In the genomic region with DNA sequence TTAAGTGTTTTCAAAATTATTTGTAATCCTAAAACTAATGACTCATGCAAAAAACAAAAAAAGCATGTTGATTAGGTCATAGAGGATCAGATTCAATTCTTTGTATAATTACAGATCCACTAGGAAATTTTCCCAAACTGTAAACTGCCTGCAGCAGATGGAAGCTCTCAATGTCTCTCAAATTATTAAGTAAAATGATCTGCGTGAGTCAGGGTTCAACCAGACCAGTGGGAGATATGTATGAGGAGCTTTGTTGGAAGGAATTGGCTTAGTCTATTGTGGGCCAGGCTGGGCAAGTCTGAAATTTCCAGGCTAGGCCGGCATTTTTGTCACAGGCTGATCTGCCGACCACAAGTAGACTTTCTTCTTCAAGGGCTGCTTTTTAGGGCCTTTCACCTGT, we compare ENCODE assay signal across 12 cellular contexts. TPM values are rescaled to one million over a fixed set of nuclear protein-coding genes. Genes with fewer than 3 reads are reported as not detected.
A peak's percentile ranks its signal among the peaks of the same experiment; 100 is the strongest.
DNase-seq lines count a peak whose midpoint lies in the region; ATAC-seq and TF ChIP-seq lines count a peak whose summit lies in the region.
"Had no signal": no experiment of that assay in that cellular context is flagged by ENCODE, and none has a peak within 500 bp of the region (broad histone marks: within the 10 kb centered on the region; RNA-seq: fewer than 3 reads in every experiment).

No MANE protein-coding gene starts in this region.

- no peaks in the 10 kb centered on the region for H3K9me2 ChIP-seq in SK-N-SH

- no peaks in the 10 kb centered on the region for H3K27me3 Mint-ChIP-seq in chondrocyte (ENCODE audit: low read depth)

- H2AFZ ChIP-seq in SK-N-SH (ENCODE audit: low read depth) = no peak overlapping the region

- H3K36me3 Mint-ChIP-seq in chondrocyte (ENCODE audit: low read depth) = no peaks in the 10 kb centered on the region
- H3K36me3 Mint-ChIP-seq: activated CD8-positive, alpha-beta memory T cell treated with anti-CD3 and anti-CD28 coated beads, Interleukin-2, amount 10 ng/mL, durations not matched to agents 7 days and 5 days had no signal

- H3K27me3 ChIP-seq in SK-N-SH (ENCODE audit: insufficient read depth) = no peaks in the 10 kb centered on the region

- H3K4me3 ChIP-seq in SK-N-SH (ENCODE audit: low read depth in 2 of 2, low read length in 1 of 2) (no peak overlapping the region), fibroblast of villous mesenchyme (ENCODE audit: low read depth, low read length) (no peak overlapping the region)

- no peak for TF ChIP-seq RAD21 in SK-N-SH (IDR thresholded peaks at IDR 0.05; ENCODE audit: low read length)

- H3K79me2 ChIP-seq in SK-N-SH (ENCODE audit: insufficient read depth) = no peaks in the 10 kb centered on the region

- POLR2A ChIA-PET in SK-N-SH (lab: Yijun Ruan, JAX) = no interaction called here

- no peak overlapping the region for H3K9ac ChIP-seq in SK-N-SH

- no peaks in the 10 kb centered on the region for H3K9me3 Mint-ChIP-seq in chondrocyte (ENCODE audit: low read depth)
- H3K9me3 Mint-ChIP-seq: activated naive CD4-positive, alpha-beta T cell treated with anti-CD3 and anti-CD28 coated beads for 36 hours had no signal

- intact Hi-C loops in Right ventricle myocardium superior (cut with DNase I) (no loop called here), cardiac septum (cut with DNase I) (no loop called here)

- H3K9me3 ChIP-seq in SK-N-SH = no peaks in the 10 kb centered on the region

- H3K4me1 Mint-ChIP-seq in chondrocyte (ENCODE audit: low read depth) = peaks cover 14% of the 10 kb centered on the region
- H3K4me1 Mint-ChIP-seq: activated CD8-positive, alpha-beta memory T cell treated with anti-CD3 and anti-CD28 coated beads, Interleukin-2, amount 10 ng/mL, durations not matched to agents 7 days and 5 days had no signal

- peaks cover 5% of the 10 kb centered on the region for H3F3A ChIP-seq in SK-N-SH (replicated peaks; ENCODE audit: insufficient read depth)

- H3K4me1 ChIP-seq in SK-N-SH (ENCODE audit: control insufficient read depth in 1 of 2, insufficient read depth in 2 of 2, low read depth in 1 of 2, low read length in 1 of 2) = peaks cover 0 to 16% of the 10 kb centered on the region in 2 experiments; a peak in 3 of 4 replicates

- ATAC-seq in Right ventricle myocardium superior (ENCODE audit: poor library complexity) = peak; percentile 73
- no peak for ATAC-seq in GM18873 (IDR thresholded peaks at IDR 0.05; ENCODE audit: low FRiP score, unreplicated experiment)
- ATAC-seq in GM21619 (IDR thresholded peaks at IDR 0.05; ENCODE audit: unreplicated experiment) = no peak
- ATAC-seq: activated CD8-positive, alpha-beta memory T cell treated with anti-CD3 and anti-CD28 coated beads, Interleukin-2, amount 10 ng/mL, durations not matched to agents 7 days and 5 days had no signal

- H3K27ac ChIP-seq in SK-N-SH (ENCODE audit: low read depth in 2 of 2, low read length in 1 of 2) = peak overlapping the region in 1 of 2 experiments; percentile 76; a peak in 2 of 4 replicates

- no peak overlapping the region for H3K27ac Mint-ChIP-seq in chondrocyte (ENCODE audit: unreplicated experiment)
- H3K27ac Mint-ChIP-seq: activated CD8-positive, alpha-beta memory T cell treated with anti-CD3 and anti-CD28 coated beads, Interleukin-2, amount 10 ng/mL, durations not matched to agents 7 days and 5 days; activated naive CD4-positive, alpha-beta T cell treated with anti-CD3 and anti-CD28 coated beads for 36 hours had no signal

- CTCF ChIA-PET in SK-N-SH (lab: Yijun Ruan, JAX) = no interaction called here

- H4K20me1 ChIP-seq in SK-N-SH (ENCODE audit: insufficient read depth) = no peaks in the 10 kb centered on the region

- no peak overlapping the region for H3K4me3 Mint-ChIP-seq in chondrocyte (ENCODE audit: unreplicated experiment)
- H3K4me3 Mint-ChIP-seq: activated CD8-positive, alpha-beta memory T cell treated with anti-CD3 and anti-CD28 coated beads, Interleukin-2, amount 10 ng/mL, durations not matched to agents 7 days and 5 days; activated naive CD4-positive, alpha-beta T cell treated with anti-CD3 and anti-CD28 coated beads for 36 hours had no signal

- TF ChIP-seq EP300 in SK-N-SH (IDR thresholded peaks at IDR 0.05; ENCODE audit: borderline replicate concordance in 1 of 2, low read depth in 1 of 2, low read length in 1 of 2) = peak in 1 of 2 experiments; percentile 25; a peak in 1 of 4 replicates

- H3K36me3 ChIP-seq in SK-N-SH (replicated peaks in 1 of 2; ENCODE audit: control insufficient read depth in 1 of 2, insufficient read depth in 2 of 2, low read length in 1 of 2) = no peaks in the 10 kb centered on the region

- DNase-seq in Right ventricle myocardium superior (no peak), cardiac septum (ENCODE audit: low spot score) (no peak), SK-N-SH (no peak), fibroblast of villous mesenchyme (ENCODE audit: low read depth) (peak; percentile 60), stromal cell of bone marrow (ENCODE audit: low read depth) (peak; percentile 57), chondrocyte (ENCODE audit: low spot score) (no peak)
- DNase-seq: activated CD8-positive, alpha-beta memory T cell treated with anti-CD3 and anti-CD28 coated beads, Interleukin-2, amount 10 ng/mL, durations not matched to agents 7 days and 5 days; activated naive CD4-positive, alpha-beta T cell treated with anti-CD3 and anti-CD28 coated beads for 36 hours; central memory CD4-positive, alpha-beta T cell; NCI-H2107 had no signal

- no peak for TF ChIP-seq CTCF in SK-N-SH (IDR thresholded peaks at IDR 0.05)
- TF ChIP-seq CTCF in fibroblast of villous mesenchyme (IDR thresholded peaks at IDR 0.05; ENCODE audit: insufficient read depth, low read depth, low read length) = no peak
- TF ChIP-seq CTCF in chondrocyte (IDR thresholded peaks at IDR 0.05) = no peak

- H3K4me2 ChIP-seq in SK-N-SH = no peak overlapping the region

- WGBS in SK-N-SH (ENCODE audit: low lambda C conversion rate) = 70% methylated on average over 3 of the region's 3 CpGs

TF ChIP-seq in SK-N-SH, 30 proteins besides CTCF, POLR2A, EP300 and RAD21:
- TF ChIP-seq PBX3 (IDR thresholded peaks at IDR 0.05) = peak; percentile 68
- TF ChIP-seq FOSL2 (IDR thresholded peaks at IDR 0.05; ENCODE audit: borderline replicate concordance, low read depth) = peak; percentile 32; the same call in 1 of the 2 replicates
- TF ChIP-seq RXRA (IDR thresholded peaks at IDR 0.05; ENCODE audit: borderline replicate concordance, low read depth) = peak; percentile 50; the same call in 1 of the 2 replicates
- TF ChIP-seq, protein P1, sequence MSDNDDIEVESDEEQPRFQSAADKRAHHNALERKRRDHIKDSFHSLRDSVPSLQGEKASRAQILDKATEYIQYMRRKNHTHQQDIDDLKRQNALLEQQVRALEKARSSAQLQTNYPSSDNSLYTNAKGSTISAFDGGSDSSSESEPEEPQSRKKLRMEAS (IDR thresholded peaks at IDR 0.05; ENCODE audit: low read depth) = no peak
- TF ChIP-seq TCF12 (IDR thresholded peaks at IDR 0.05) = peak; percentile 77
- peak; percentile 46 for TF ChIP-seq JUND (IDR thresholded peaks at IDR 0.05)

RNA-seq across cellular contexts. Expression of gene SACS, which starts 14.4 kb away (rescaled TPM):
- total RNA-seq in Right ventricle myocardium superior (6.8 TPM), cardiac septum (29.4 TPM), fibroblast of villous mesenchyme (87.7 and 138 TPM in 2 replicates), chondrocyte (67.7 to 87.9 TPM (median 85.8 TPM) in 3 replicates)
- 5.9 and 7.8 TPM in 2 replicates for polyA plus RNA-seq in SK-N-SH (2012; rRNA removed)
- 8.4 and 10.4 TPM in 2 replicates for polyA plus RNA-seq in SK-N-SH (2012; cell fraction: cytosol; rRNA removed)
- 15.7 and 17.5 TPM in 2 replicates for polyA plus RNA-seq in SK-N-SH (2012; cell fraction: nucleus; rRNA removed)

Comparison
In these comparisons a context has a peak if more than half of its experiments do, and no peak if none do; other contexts are left out.
1. DNase-seq: peak in fibroblast of villous mesenchyme (single experiment) and stromal cell of bone marrow (single experiment); none in Right ventricle myocardium superior (single experiment), cardiac septum (single experiment), SK-N-SH (single experiment) and chondrocyte (single experiment).